Comparison of ENCODE assay signal across 29 cellular contexts in genomic region chr17:58539703-58540102, GRCh38. TPM values are rescaled to one million over a fixed set of nuclear protein-coding genes. Genes with fewer than 3 reads are reported as not detected.
"Had no signal": no experiment of that assay in that cellular context is flagged by ENCODE, and none has a peak within 500 bp of the region (broad histone marks: within the 10 kb centered on the region; RNA-seq: fewer than 3 reads in every experiment).

No MANE protein-coding gene starts in this region.

- H3K27ac ChIP-seq: adrenal gland, brain microvascular endothelial cell, left lung, neutrophil, pancreas, testis, uterus had no signal

- ATAC-seq: activated T-helper 17 cell treated with anti-CD3 and anti-CD28 coated beads, Interleukin-2, amount 50 U/mL, for 72 hours; left lung; natural killer cell treated with Interleukin-12 subunit alpha and Interleukin-12 subunit beta and Interleukin-15 and Interleukin-18, amount 100 ng/mL, for 72 hours; pancreas; sciatic nerve; stimulated activated naive B cell treated with anti-CD40 and anti-IgM and Interleukin-4, amounts not matched to agents 10 μg/mL and 1 μg/mL and 100 μg/mL, for 72 hours had no signal

- H3K27me3 Mint-ChIP-seq: activated naive CD8-positive, alpha-beta T cell had no signal

- H3K36me3 Mint-ChIP-seq: activated naive CD8-positive, alpha-beta T cell; mesothelial cell of epicardium; natural killer cell treated with Interleukin-12 subunit alpha and Interleukin-12 subunit beta and Interleukin-15 and Interleukin-18, amount 100 ng/mL, for 72 hours; stimulated activated naive B cell treated with anti-CD40 and anti-IgM and Interleukin-4, amounts not matched to agents 10 μg/mL and 1 μg/mL and 100 μg/mL, for 72 hours had no signal

- H3K27me3 ChIP-seq: adrenal gland, ascending aorta, left lung, pancreas, testis, uterus had no signal

- H3K9me3 ChIP-seq: adrenal gland, ascending aorta, left lung, neutrophil, pancreas, testis, uterus had no signal

- DNase-seq: activated CD4-positive, alpha-beta T cell treated with anti-CD3 and anti-CD28 coated beads for 1 hour; activated CD8-positive, alpha-beta memory T cell treated with anti-CD3 and anti-CD28 coated beads for 24 hours; activated CD8-positive, alpha-beta memory T cell treated with anti-CD3 and anti-CD28 coated beads, Interleukin-2, amount 50 U/mL, for 4 hours; activated naive CD4-positive, alpha-beta T cell; activated T-cell treated with anti-CD3 and anti-CD28 coated beads, Interleukin-2, amount 50 U/mL, for 24 hours; adrenal gland; brain microvascular endothelial cell; dermis blood vessel endothelial cell; effector CD8-positive, alpha-beta T cell; erythroblast; foreskin fibroblast; left lung; mammary epithelial cell; pancreas; stimulated activated CD4-positive, alpha-beta T cell treated with anti-CD3 and anti-CD28 coated beads, Interleukin-2, amount 100 ng/mL, for 48 hours; stimulated activated CD8-positive, alpha-beta memory T cell treated with anti-CD3 and anti-CD28 coated beads, Interleukin-4, amount 100 ng/mL, for 48 hours; stimulated activated naive B cell treated with anti-CD40 and anti-IgM and Interleukin-4, amounts not matched to agents 10 μg/mL and 1 μg/mL and 100 μg/mL, for 72 hours; testis; trophoblast cell; uterus had no signal

- H3K27ac Mint-ChIP-seq: activated naive CD8-positive, alpha-beta T cell; activated T-cell treated with anti-CD3 and anti-CD28 coated beads, Interleukin-2, amount 50 U/mL, for 24 hours; activated T-helper 17 cell treated with anti-CD3 and anti-CD28 coated beads, Interleukin-2, amount 50 U/mL, for 72 hours; mesothelial cell of epicardium; natural killer cell treated with Interleukin-12 subunit alpha and Interleukin-12 subunit beta and Interleukin-15 and Interleukin-18, amount 100 ng/mL, for 72 hours; stimulated activated naive B cell treated with anti-CD40 and anti-IgM and Interleukin-4, amounts not matched to agents 10 μg/mL and 1 μg/mL and 100 μg/mL, for 72 hours; T-helper 2 cell treated with Interferon-gamma antibody and Interleukin-4, amounts not matched to agents 5 μg/mL and 100 μg/mL, for 36 hours had no signal

- H3K36me3 ChIP-seq: adrenal gland, ascending aorta, brain microvascular endothelial cell, left lung, neutrophil, pancreas, uterus had no signal

- H3K9me3 Mint-ChIP-seq: activated T-cell treated with anti-CD3 and anti-CD28 coated beads, Interleukin-2, amount 50 U/mL, for 24 hours; activated T-helper 17 cell treated with anti-CD3 and anti-CD28 coated beads, Interleukin-2, amount 50 U/mL, for 72 hours; mesothelial cell of epicardium; natural killer cell treated with Interleukin-12 subunit alpha and Interleukin-12 subunit beta and Interleukin-15 and Interleukin-18, amount 100 ng/mL, for 72 hours; stimulated activated naive B cell treated with anti-CD40 and anti-IgM and Interleukin-4, amounts not matched to agents 10 μg/mL and 1 μg/mL and 100 μg/mL, for 72 hours; T-helper 2 cell treated with Interferon-gamma antibody and Interleukin-4, amounts not matched to agents 5 μg/mL and 100 μg/mL, for 36 hours had no signal

- H3K4me3 ChIP-seq: adrenal gland, ascending aorta, left lung, pancreas, smooth muscle cell, testis, uterus had no signal

- H3K4me1 ChIP-seq: ascending aorta, pancreas, testis, uterus had no signal

- H3K4me1 Mint-ChIP-seq: activated T-helper 17 cell treated with anti-CD3 and anti-CD28 coated beads, Interleukin-2, amount 50 U/mL, for 72 hours; mesothelial cell of epicardium; stimulated activated naive B cell treated with anti-CD40 and anti-IgM and Interleukin-4, amounts not matched to agents 10 μg/mL and 1 μg/mL and 100 μg/mL, for 72 hours had no signal

- H3K4me3 Mint-ChIP-seq: activated naive CD8-positive, alpha-beta T cell; activated T-cell treated with anti-CD3 and anti-CD28 coated beads, Interleukin-2, amount 50 U/mL, for 24 hours; activated T-helper 17 cell treated with anti-CD3 and anti-CD28 coated beads, Interleukin-2, amount 50 U/mL, for 72 hours; mesothelial cell of epicardium; natural killer cell treated with Interleukin-12 subunit alpha and Interleukin-12 subunit beta and Interleukin-15 and Interleukin-18, amount 100 ng/mL, for 72 hours; stimulated activated naive B cell treated with anti-CD40 and anti-IgM and Interleukin-4, amounts not matched to agents 10 μg/mL and 1 μg/mL and 100 μg/mL, for 72 hours; T-helper 2 cell treated with Interferon-gamma antibody and Interleukin-4, amounts not matched to agents 5 μg/mL and 100 μg/mL, for 36 hours had no signal

RNA-seq across cellular contexts. Expression of gene HSF5, which starts 51.5 kb away (rescaled TPM):
- total RNA-seq: adrenal gland, ascending aorta, smooth muscle cell had no signal
